In the genomic region with DNA sequence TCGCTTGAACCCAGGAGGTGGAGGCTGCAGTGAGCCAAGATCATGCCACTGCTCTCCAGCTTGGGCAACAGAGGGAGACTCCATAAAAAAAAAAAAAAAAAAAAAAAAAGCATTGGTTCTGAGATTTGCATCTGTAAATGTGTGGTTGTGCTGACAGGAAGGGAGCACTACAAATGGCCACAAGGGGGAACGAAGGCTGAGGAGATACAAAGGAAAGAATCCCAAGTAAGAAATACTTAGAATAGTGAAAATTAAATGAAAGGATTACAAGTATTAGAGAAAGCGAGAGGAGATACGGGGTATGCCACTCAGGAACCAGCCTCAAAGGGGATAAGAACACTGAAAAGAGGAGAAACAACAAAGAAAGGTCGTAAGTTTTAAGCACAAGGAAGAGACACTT, we compare ENCODE assay signal across 8 cellular contexts.
DNase-seq lines count a peak whose midpoint lies in the region; ATAC-seq and TF ChIP-seq lines count a peak whose summit lies in the region.

No MANE protein-coding gene starts in this region.

- H3K4me1 ChIP-seq in upper lobe of right lung, result no peaks in the 10 kb centered on the region

- H3K27ac ChIP-seq in upper lobe of right lung, result no peak overlapping the region

- H3K4me3 ChIP-seq in upper lobe of right lung, result no peak overlapping the region

- TF ChIP-seq CTCF in AG09319 (IDR thresholded peaks at IDR 0.05; ENCODE audit: low read depth, low read length) (peak; percentile 46), GM13977 (IDR thresholded peaks at IDR 0.05; ENCODE audit: extremely low read depth, insufficient read depth, missing control alignments) (peak; percentile 34), upper lobe of right lung (IDR thresholded peaks at IDR 0.05) (peak; percentile 21)

- in situ Hi-C loops in GM13977 (cut with MboI; ENCODE audit: low pct_unique_long_range_greater_than_20kb, low sequenced_read_pairs, unreplicated experiment), result loop anchor here (25.0 kb wide), 1 partner anchor 438 kb away; no protein-coding TSS in a partner anchor

- intact Hi-C loops in upper lobe of right lung (cut with DNase I), result no loop called here

- no peaks in the 10 kb centered on the region for H3K36me3 ChIP-seq in upper lobe of right lung

- no peaks in the 10 kb centered on the region for H3K9me3 ChIP-seq in upper lobe of right lung

- no peak for ATAC-seq in upper lobe of right lung
- ATAC-seq in HG03108 (IDR thresholded peaks at IDR 0.05; ENCODE audit: unreplicated experiment), result no peak
- ATAC-seq in GM21717 (IDR thresholded peaks at IDR 0.05; ENCODE audit: unreplicated experiment), result no peak
- no peak for ATAC-seq in HG03280 (IDR thresholded peaks at IDR 0.05; ENCODE audit: unreplicated experiment)

- H3K27me3 ChIP-seq in upper lobe of right lung, result no peaks in the 10 kb centered on the region

- DNase-seq in AG09319 (ENCODE audit: extremely low read depth, low read depth) (no peak), GM13977 (ENCODE audit: low spot score) (no peak), NCI-H2171 treated with DMSO at 0.1 percent for 48 hours (lab: John Stamatoyannopoulos, UW) (peak; percentile 52), fibroblast of gingiva (ENCODE audit: low read depth) (peak; percentile 30), upper lobe of right lung (no peak)

Comparison
In these comparisons a context has a peak if more than half of its experiments do, and no peak if none do; other contexts are left out.
1. DNase-seq: peak in NCI-H2171 treated with DMSO at 0.1 percent for 48 hours (single experiment) and fibroblast of gingiva (single experiment); none in AG09319 (single experiment), GM13977 (single experiment) and upper lobe of right lung (single experiment).
2. Peak in every context shown above with its lines, with median percentiles within 50 percentile points of each other: CTCF ChIP-seq.